In genomic region chr20:10563935-10564492, GRCh38 we compare ENCODE assay signal across 18 cellular contexts.
"Had no signal": no experiment of that assay in that cellular context is flagged by ENCODE, and none has a peak within 500 bp of the region (broad histone marks: within the 10 kb centered on the region; RNA-seq: fewer than 3 reads in every experiment).

No MANE protein-coding gene starts in this region.

- H3K4me1 ChIP-seq: body of pancreas, gastrocnemius medialis, testis, upper lobe of right lung had no signal

- H3K4me3 Mint-ChIP-seq: stimulated activated naive CD8-positive, alpha-beta T cell treated with anti-CD3 and anti-CD28 coated beads, Interleukin-15, Interleukin-2, amounts not matched to agents 100 ng/mL and 50 ng/mL, for 24 hours had no signal

- H3K27ac Mint-ChIP-seq: activated T-helper 2 cell treated with anti-CD3 and anti-CD28 coated beads, Interferon-gamma antibody, Interleukin-2, Interleukin-4, amounts not matched to agents 10 μg/mL and 5 μg/mL and 100 μg/mL, durations not matched to agents 14 hours and 24 hours and 36 hours; progenitor cell of endocrine pancreas; stimulated activated naive CD8-positive, alpha-beta T cell treated with anti-CD3 and anti-CD28 coated beads, Interleukin-15, Interleukin-2, amounts not matched to agents 100 ng/mL and 50 ng/mL, for 24 hours had no signal

- H3K9me3 Mint-ChIP-seq: stimulated activated naive CD8-positive, alpha-beta T cell treated with anti-CD3 and anti-CD28 coated beads, Interleukin-15, Interleukin-2, amounts not matched to agents 100 ng/mL and 50 ng/mL, for 24 hours had no signal

- H3K36me3 ChIP-seq: lower lobe of right lung, upper lobe of right lung had no signal

- FAIRE-seq: colon, small intestine had no signal

- H3K4me3 ChIP-seq: body of pancreas, gastrocnemius medialis, heart left ventricle, lower lobe of right lung, testis, upper lobe of right lung had no signal

- DNase-seq: activated CD4-positive, alpha-beta T cell treated with anti-CD3 and anti-CD28 coated beads for 1 hour; activated naive CD4-positive, alpha-beta T cell treated with anti-CD3 and anti-CD28 coated beads, Interleukin-2, amount 50 U/mL, for 16 hours; body of pancreas; caudate nucleus; erythroblast; gastrocnemius medialis; heart left ventricle; left colon; lower lobe of right lung; right cardiac atrium; small intestine; stimulated activated CD4-positive, alpha-beta T cell treated with anti-CD3 and anti-CD28 coated beads, Interleukin-4, amount 100 ng/mL, for 24 hours; testis; upper lobe of right lung had no signal

- H3K27me3 Mint-ChIP-seq: progenitor cell of endocrine pancreas; stimulated activated naive CD8-positive, alpha-beta T cell treated with anti-CD3 and anti-CD28 coated beads, Interleukin-15, Interleukin-2, amounts not matched to agents 100 ng/mL and 50 ng/mL, for 24 hours had no signal

- H3K9me3 ChIP-seq: body of pancreas, gastrocnemius medialis, lower lobe of right lung, testis, upper lobe of right lung had no signal

- H3K27ac ChIP-seq: body of pancreas, lower lobe of right lung, testis, upper lobe of right lung had no signal

- ATAC-seq: body of pancreas, gastrocnemius medialis, heart left ventricle, left colon, lower lobe of right lung, right cardiac atrium, upper lobe of right lung had no signal

- H3K27me3 ChIP-seq: body of pancreas, gastrocnemius medialis, heart left ventricle, testis, upper lobe of right lung had no signal
